ENCODE assay signal across 27 cellular contexts in genomic region chr15:93228546-93228945, GRCh38.
"Had no signal": no experiment of that assay in that cellular context is flagged by ENCODE, and none has a peak within 500 bp of the region (broad histone marks: within the 10 kb centered on the region; RNA-seq: fewer than 3 reads in every experiment).

No MANE protein-coding gene starts in this region.

- H3K27ac Mint-ChIP-seq: stimulated activated effector memory CD8-positive, alpha-beta T cell treated with anti-CD3 and anti-CD28 coated beads, Interleukin-12 subunit alpha, Interleukin-12 subunit beta, amount 100 ng/mL, for 72 hours; stimulated activated memory B cell treated with anti-CD40 and anti-IgM and Interleukin-4, amounts not matched to agents 10 μg/mL and 1 μg/mL and 100 μg/mL, for 72 hours; stimulated activated naive B cell treated with anti-CD40 and anti-IgM and Interleukin-4, amounts not matched to agents 10 μg/mL and 1 μg/mL and 100 μg/mL, for 72 hours; stimulated activated naive CD8-positive, alpha-beta T cell treated with anti-CD3 and anti-CD28 coated beads, Interleukin-15, amount 100 ng/mL, for 72 hours; stimulated activated naive CD8-positive, alpha-beta T cell treated with anti-CD3 and anti-CD28 coated beads, Interleukin-15, Interleukin-2, amounts not matched to agents 100 ng/mL and 50 ng/mL, for 24 hours; type B pancreatic cell had no signal

- H3K36me3 ChIP-seq: stomach, suprapubic skin, thoracic aorta, thyroid gland, tibial artery, tibial nerve, transverse colon, upper lobe of left lung, upper lobe of right lung, uterus, vagina had no signal

- H3K36me3 Mint-ChIP-seq: stimulated activated effector memory CD8-positive, alpha-beta T cell treated with anti-CD3 and anti-CD28 coated beads, Interleukin-12 subunit alpha, Interleukin-12 subunit beta, amount 100 ng/mL, for 72 hours; stimulated activated memory B cell treated with anti-CD40 and anti-IgM and Interleukin-4, amounts not matched to agents 10 μg/mL and 1 μg/mL and 100 μg/mL, for 72 hours; stimulated activated naive B cell treated with anti-CD40 and anti-IgM and Interleukin-4, amounts not matched to agents 10 μg/mL and 1 μg/mL and 100 μg/mL, for 72 hours; type B pancreatic cell had no signal

- H3K27ac ChIP-seq: stomach, suprapubic skin, testis, thoracic aorta, thyroid gland, tibial artery, tibial nerve, transverse colon, upper lobe of left lung, upper lobe of right lung, uterus, vagina had no signal

- H3K9me3 Mint-ChIP-seq: stimulated activated effector memory CD8-positive, alpha-beta T cell treated with anti-CD3 and anti-CD28 coated beads, Interleukin-12 subunit alpha, Interleukin-12 subunit beta, amount 100 ng/mL, for 72 hours; stimulated activated memory B cell treated with anti-CD40 and anti-IgM and Interleukin-4, amounts not matched to agents 10 μg/mL and 1 μg/mL and 100 μg/mL, for 72 hours; stimulated activated naive CD8-positive, alpha-beta T cell treated with anti-CD3 and anti-CD28 coated beads, Interleukin-15, amount 100 ng/mL, for 72 hours; stimulated activated naive CD8-positive, alpha-beta T cell treated with anti-CD3 and anti-CD28 coated beads, Interleukin-15, Interleukin-2, amounts not matched to agents 100 ng/mL and 50 ng/mL, for 24 hours had no signal

- DNase-seq: stimulated activated CD4-positive, alpha-beta T cell treated with anti-CD3 and anti-CD28 coated beads, Interleukin-2, amount 100 ng/mL, for 48 hours; stimulated activated CD4-positive, alpha-beta T cell treated with anti-CD3 and anti-CD28 coated beads, Interleukin-4, amount 100 ng/mL, for 1 hour; stimulated activated CD4-positive, alpha-beta T cell treated with anti-CD3 and anti-CD28 coated beads, Interleukin-4, amount 100 ng/mL, for 24 hours; stimulated activated CD4-positive, alpha-beta T cell treated with anti-CD3 and anti-CD28 coated beads, Interleukin-4, amount 100 ng/mL, for 4 hours; stimulated activated CD8-positive, alpha-beta memory T cell treated with anti-CD3 and anti-CD28 coated beads, Interleukin-4, amount 100 ng/mL, for 48 hours; stimulated activated naive B cell treated with anti-CD40 and anti-IgM and Interleukin-4, amounts not matched to agents 10 μg/mL and 1 μg/mL and 100 μg/mL, for 72 hours; stimulated activated naive CD4-positive, alpha-beta T cell; stimulated activated naive CD4-positive, alpha-beta T cell treated with Interleukin-2 at 50 U/mL for 16 hours; stimulated activated naive CD8-positive, alpha-beta T cell treated with anti-CD3 and anti-CD28 coated beads, Interleukin-15, amount 100 ng/mL, for 72 hours; stimulated activated naive CD8-positive, alpha-beta T cell treated with anti-CD3 and anti-CD28 coated beads, Interleukin-15, Interleukin-2, amounts not matched to agents 100 U/mL and 50 U/mL, for 24 hours; stomach; substantia nigra; testis; thyroid gland; tibial artery; transverse colon; upper lobe of left lung; upper lobe of right lung; uterus had no signal

- H3K27me3 ChIP-seq: suprapubic skin, testis, thyroid gland, tibial artery, tibial nerve, transverse colon, upper lobe of left lung, upper lobe of right lung, uterus, vagina had no signal

- H3K27me3 Mint-ChIP-seq: type B pancreatic cell had no signal

- H3K4me1 Mint-ChIP-seq: stimulated activated memory B cell treated with anti-CD40 and anti-IgM and Interleukin-4, amounts not matched to agents 10 μg/mL and 1 μg/mL and 100 μg/mL, for 72 hours; stimulated activated naive B cell treated with anti-CD40 and anti-IgM and Interleukin-4, amounts not matched to agents 10 μg/mL and 1 μg/mL and 100 μg/mL, for 72 hours; stimulated activated naive CD8-positive, alpha-beta T cell treated with anti-CD3 and anti-CD28 coated beads, Interleukin-15, amount 100 ng/mL, for 72 hours had no signal

- ATAC-seq: stimulated activated effector memory CD8-positive, alpha-beta T cell treated with anti-CD3 and anti-CD28 coated beads, Interleukin-12 subunit alpha, Interleukin-12 subunit beta, amount 100 ng/mL, for 72 hours; stimulated activated memory B cell treated with anti-CD40 and anti-IgM and Interleukin-4, amounts not matched to agents 10 μg/mL and 1 μg/mL and 100 μg/mL, for 72 hours; stimulated activated naive B cell treated with anti-CD40 and anti-IgM and Interleukin-4, amounts not matched to agents 10 μg/mL and 1 μg/mL and 100 μg/mL, for 72 hours; stimulated activated naive CD8-positive, alpha-beta T cell treated with anti-CD3 and anti-CD28 coated beads, Interleukin-15, amount 100 ng/mL, for 72 hours; stimulated activated naive CD8-positive, alpha-beta T cell treated with anti-CD3 and anti-CD28 coated beads, Interleukin-15, Interleukin-2, amounts not matched to agents 100 U/mL and 50 U/mL, for 24 hours; upper lobe of right lung had no signal

- H3K4me3 Mint-ChIP-seq: stimulated activated effector memory CD8-positive, alpha-beta T cell treated with anti-CD3 and anti-CD28 coated beads, Interleukin-12 subunit alpha, Interleukin-12 subunit beta, amount 100 ng/mL, for 72 hours; stimulated activated memory B cell treated with anti-CD40 and anti-IgM and Interleukin-4, amounts not matched to agents 10 μg/mL and 1 μg/mL and 100 μg/mL, for 72 hours; stimulated activated naive B cell treated with anti-CD40 and anti-IgM and Interleukin-4, amounts not matched to agents 10 μg/mL and 1 μg/mL and 100 μg/mL, for 72 hours; stimulated activated naive CD8-positive, alpha-beta T cell treated with anti-CD3 and anti-CD28 coated beads, Interleukin-15, amount 100 ng/mL, for 72 hours; stimulated activated naive CD8-positive, alpha-beta T cell treated with anti-CD3 and anti-CD28 coated beads, Interleukin-15, Interleukin-2, amounts not matched to agents 100 ng/mL and 50 ng/mL, for 24 hours; type B pancreatic cell had no signal

- H3K4me3 ChIP-seq: stomach, suprapubic skin, testis, thoracic aorta, thyroid gland, tibial artery, tibial nerve, transverse colon, upper lobe of left lung, upper lobe of right lung, uterus, vagina had no signal

- H3K4me1 ChIP-seq: stomach, suprapubic skin, testis, thyroid gland, tibial artery, tibial nerve, transverse colon, uterus, vagina had no signal

- H3K9me3 ChIP-seq: stomach, suprapubic skin, testis, thoracic aorta, thyroid gland, tibial nerve, transverse colon, upper lobe of left lung, upper lobe of right lung, uterus, vagina had no signal
